ENCODE assay signal across 9 cellular contexts in the genomic region with DNA sequence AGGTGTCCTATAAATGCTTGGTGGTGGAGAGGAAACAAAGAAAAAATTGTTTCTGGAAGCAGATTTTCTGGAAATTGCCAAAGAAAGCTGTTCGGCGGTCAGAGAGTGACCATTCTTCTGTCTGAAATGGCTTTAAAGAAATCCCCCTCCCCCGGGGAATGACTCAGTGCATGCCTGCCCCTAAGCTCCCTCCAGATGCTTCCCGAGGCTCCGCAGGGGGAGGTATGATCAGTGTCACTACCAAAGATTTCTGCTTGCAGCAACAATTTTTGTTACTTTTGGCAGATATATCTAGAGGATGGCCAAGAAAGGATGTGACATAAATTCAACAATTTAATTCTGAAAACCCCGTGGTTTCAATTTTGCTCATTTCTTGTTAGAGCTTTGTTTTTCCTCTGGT.
DNase-seq lines count a peak whose midpoint lies in the region; ATAC-seq, FAIRE-seq and TF ChIP-seq lines count a peak whose summit lies in the region.
"Had no signal": no experiment of that assay in that cellular context is flagged by ENCODE, and none has a peak within 500 bp of the region (broad histone marks: within the 10 kb centered on the region; RNA-seq: fewer than 3 reads in every experiment).

No MANE protein-coding gene starts in this region.

- H3K36me3 ChIP-seq in SJCRH30 (no peaks in the 10 kb centered on the region), fibroblast of lung (ENCODE audit: control insufficient read depth, insufficient read depth, low read length) (no peaks in the 10 kb centered on the region)

- peak overlapping the region; percentile 82 for H3K27ac Mint-ChIP-seq in mesothelial cell of epicardium

- H3K9ac ChIP-seq in fibroblast of lung (ENCODE audit: insufficient read depth, low read length), result no peak overlapping the region

- H3K27me3 ChIP-seq in SJCRH30 (no peaks in the 10 kb centered on the region), fibroblast of lung (ENCODE audit: control insufficient read depth, insufficient read depth, low read length) (no peaks in the 10 kb centered on the region)

- no peaks in the 10 kb centered on the region for H4K20me1 ChIP-seq in fibroblast of lung (ENCODE audit: control insufficient read depth, extremely low read depth, insufficient read depth, low read length)

- peaks cover 10% of the 10 kb centered on the region for H3K4me1 Mint-ChIP-seq in mesothelial cell of epicardium

- FAIRE-seq in urothelium cell line (lab: Jason Lieb, UNC), result peak; percentile 79
- FAIRE-seq in GM19239 (lab: Jason Lieb, UNC), result no peak

- H3K27me3 Mint-ChIP-seq in mesothelial cell of epicardium (ENCODE audit: low read depth), result no peaks in the 10 kb centered on the region

- no peak for TF ChIP-seq CTCF in fibroblast of lung (conservative IDR thresholded peaks at IDR 0.05 in 1 of 2, IDR thresholded peaks at IDR 0.05 in 1 of 2; ENCODE audit: low read depth in 1 of 2, low read length in 2 of 2)
- no peak for TF ChIP-seq CTCF in mesothelial cell of epicardium (IDR thresholded peaks at IDR 0.05; ENCODE audit: unreplicated experiment)

- peaks cover 30% of the 10 kb centered on the region for H3K9me3 Mint-ChIP-seq in mesothelial cell of epicardium

- ATAC-seq in GM21381 (IDR thresholded peaks at IDR 0.05; ENCODE audit: unreplicated experiment), result no peak

- H3K27ac ChIP-seq in SJCRH30 (no peak overlapping the region), fibroblast of lung (ENCODE audit: insufficient read depth, low read length) (no peak overlapping the region)

- no peaks in the 10 kb centered on the region for H3K79me2 ChIP-seq in fibroblast of lung (ENCODE audit: control insufficient read depth, insufficient read depth, low read length)

- H3K4me1 ChIP-seq in SJCRH30 (no peaks in the 10 kb centered on the region), fibroblast of lung (ENCODE audit: control insufficient read depth, extremely low read depth, insufficient read depth, low read length) (peaks cover 2% of the 10 kb centered on the region)

- H2AFZ ChIP-seq in fibroblast of lung (ENCODE audit: low read length), result no peak overlapping the region

- peak overlapping the region; percentile 49 for H3K4me2 ChIP-seq in fibroblast of lung (ENCODE audit: extremely low read depth, insufficient read depth, low read length)

- DNase-seq in SJCRH30 (peak; percentile 55 to 56), fibroblast of lung (ENCODE audit: low read depth in 2 of 2) (peak; percentile 93 to 99), mesothelial cell of epicardium (ENCODE audit: low spot score in 2 of 2, unreplicated experiment in 2 of 2) (no peak), urothelium cell line (ENCODE audit: low spot score) (peak; percentile 86), GM19239 (ENCODE audit: insufficient read length, low spot score) (no peak), NCI-H187 treated with DMSO at 0.1 percent for 48 hours (lab: John Stamatoyannopoulos, UW) (no peak)
- DNase-seq: activated naive CD4-positive, alpha-beta T cell; T-helper 1 cell had no signal

- no peak overlapping the region for H3K4me3 ChIP-seq in SJCRH30
- H3K4me3 ChIP-seq in fibroblast of lung (replicated peaks in 1 of 4; ENCODE audit: control extremely low read depth in 1 of 4, insufficient read depth in 1 of 4, low read depth in 3 of 4, low read length in 4 of 4), result peak overlapping the region in 2 of 4 experiments; percentile 12 to 28

- peaks cover 4% of the 10 kb centered on the region for H3K36me3 Mint-ChIP-seq in mesothelial cell of epicardium

- H3K9me3 ChIP-seq in SJCRH30 (replicated peaks), result no peaks in the 10 kb centered on the region
- H3K9me3 ChIP-seq in fibroblast of lung (ENCODE audit: control insufficient read depth, insufficient read depth, low read depth, low read length), result no peaks in the 10 kb centered on the region

- H3K4me3 Mint-ChIP-seq in mesothelial cell of epicardium, result peak overlapping the region; percentile 20

Comparison
In these comparisons a context has a peak if more than half of its experiments do, and no peak if none do; other contexts are left out.
1. DNase-seq: peak in SJCRH30 (2 of 2), fibroblast of lung (2 of 2) and urothelium cell line (single experiment); none in mesothelial cell of epicardium (0 of 2), GM19239 (single experiment) and NCI-H187 treated with DMSO at 0.1 percent for 48 hours (single experiment).